9 cellular contexts compared by ENCODE assay signal in genomic region chr5:177537389-177538361, GRCh38. TPM values are rescaled to one million over a fixed set of nuclear protein-coding genes. Genes with fewer than 3 reads are reported as not detected.
A peak's percentile ranks its signal among the peaks of the same experiment; 100 is the strongest.
DNase-seq lines count a peak whose midpoint lies in the region; ATAC-seq and TF ChIP-seq lines count a peak whose summit lies in the region.
"Had no signal": no experiment of that assay in that cellular context is flagged by ENCODE, and none has a peak within 500 bp of the region (broad histone marks: within the 10 kb centered on the region; RNA-seq: fewer than 3 reads in every experiment).

No MANE protein-coding gene starts in this region.

- peaks cover 21% of the 10 kb centered on the region for H3K36me3 Mint-ChIP-seq in central memory CD8-positive, alpha-beta T cell (ENCODE audit: insufficient read depth)
- H3K36me3 Mint-ChIP-seq in CD8-positive, alpha-beta T cell = peaks cover 68% of the 10 kb centered on the region

- H3K4me3 Mint-ChIP-seq in central memory CD8-positive, alpha-beta T cell = no peak overlapping the region
- H3K4me3 Mint-ChIP-seq in CD8-positive, alpha-beta T cell = no peak overlapping the region

- H3K27ac ChIP-seq in layer of hippocampus (ENCODE audit: low read depth, low read length) (peak overlapping the region; percentile 63), tibial nerve (peak overlapping the region in 3 of 4 donors; percentile 52 to 71 (median 71))
- H3K27ac ChIP-seq in CD8-positive, alpha-beta T cell (ENCODE audit: low read depth, low read length) = no peak overlapping the region
- H3K27ac ChIP-seq: KMS-11 had no signal

- POLR2A ChIA-PET in CD8-positive, alpha-beta T cell (lab: Charles Lee) = interaction anchor here (1.0 kb wide), 1 partner anchor 11 kb away, joined by 3 read pairs; no protein-coding TSS in a partner anchor

- peaks cover 10% of the 10 kb centered on the region for H3K4me1 Mint-ChIP-seq in central memory CD8-positive, alpha-beta T cell
- H3K4me1 Mint-ChIP-seq in CD8-positive, alpha-beta T cell (ENCODE audit: low read depth) = peaks cover 4% of the 10 kb centered on the region

- DNase-seq in HT1080 (ENCODE audit: low read depth) = peak; percentile 33
- no peak for DNase-seq in central memory CD8-positive, alpha-beta T cell (ENCODE audit: low spot score in 2 of 2)
- no peak for DNase-seq in tibial nerve (ENCODE audit: low spot score in 2 of 2)
- DNase-seq in CD8-positive, alpha-beta T cell = no peak
- no peak for DNase-seq in NCI-H2171 treated with DMSO at 0.1 percent for 48 hours (lab: John Stamatoyannopoulos, UW)

- CTCF ChIA-PET in CD8-positive, alpha-beta T cell (lab: Charles Lee) = no interaction called here

- no peak for TF ChIP-seq EP300 in tibial nerve (IDR thresholded peaks at IDR 0.05)

- H3K27ac Mint-ChIP-seq in central memory CD8-positive, alpha-beta T cell (ENCODE audit: low read depth) = peak overlapping the region; percentile 91
- no peak overlapping the region for H3K27ac Mint-ChIP-seq in CD8-positive, alpha-beta T cell

- TF ChIP-seq POLR2A in tibial nerve (IDR thresholded peaks at IDR 0.05) = no peak

- H3K9me3 ChIP-seq in tibial nerve = no peaks in the 10 kb centered on the region
- no peaks in the 10 kb centered on the region for H3K9me3 ChIP-seq in CD8-positive, alpha-beta T cell (ENCODE audit: low read length)

- no peaks in the 10 kb centered on the region for H3K9me3 Mint-ChIP-seq in central memory CD8-positive, alpha-beta T cell
- no peaks in the 10 kb centered on the region for H3K9me3 Mint-ChIP-seq in CD8-positive, alpha-beta T cell

- H3K36me3 ChIP-seq in tibial nerve = peaks cover 0 to 48% (median 16%) of the 10 kb centered on the region in 3 donors
- peaks cover 23% of the 10 kb centered on the region for H3K36me3 ChIP-seq in CD8-positive, alpha-beta T cell (ENCODE audit: insufficient read depth, low read length)

- H3K4me1 ChIP-seq in tibial nerve = peaks cover 0 to 46% (median 22%) of the 10 kb centered on the region in 4 donors
- no peaks in the 10 kb centered on the region for H3K4me1 ChIP-seq in CD8-positive, alpha-beta T cell (ENCODE audit: insufficient read depth, low read length)

- no peak overlapping the region for H3K4me3 ChIP-seq in tibial nerve
- H3K4me3 ChIP-seq in CD8-positive, alpha-beta T cell (ENCODE audit: low read depth, low read length) = no peak overlapping the region

- no peak for TF ChIP-seq CTCF in tibial nerve (IDR thresholded peaks at IDR 0.05)
- no peak for TF ChIP-seq CTCF in CD8-positive, alpha-beta T cell (IDR thresholded peaks at IDR 0.05)

- WGBS in tibial nerve, 2 donors = 30 to 36% methylated on average over 15 of the region's 15 CpGs

- H3K27me3 ChIP-seq in layer of hippocampus (ENCODE audit: control insufficient read depth, insufficient read depth, low read length) (no peaks in the 10 kb centered on the region), tibial nerve (no peaks in the 10 kb centered on the region)
- H3K27me3 ChIP-seq in CD8-positive, alpha-beta T cell (ENCODE audit: insufficient read depth, low read length) = no peaks in the 10 kb centered on the region

- no peaks in the 10 kb centered on the region for H3K27me3 Mint-ChIP-seq in central memory CD8-positive, alpha-beta T cell
- no peaks in the 10 kb centered on the region for H3K27me3 Mint-ChIP-seq in CD8-positive, alpha-beta T cell (ENCODE audit: low read depth)

- no peak for ATAC-seq in central memory CD8-positive, alpha-beta T cell (replicated peaks; ENCODE audit: extremely low read depth, poor library complexity, severe bottlenecking)
- ATAC-seq in HG03175 (IDR thresholded peaks at IDR 0.05; ENCODE audit: unreplicated experiment) (no peak), HG02588 (IDR thresholded peaks at IDR 0.05; ENCODE audit: unreplicated experiment) (no peak)
- no peak for ATAC-seq in CD8-positive, alpha-beta T cell

- intact Hi-C loops in CD8-positive, alpha-beta T cell (cut with DNase I, micrococcal nuclease) = no loop called here

RNA-seq across cellular contexts. Expression of gene FAM193B, which starts 16.7 kb away (rescaled TPM):
- total RNA-seq in HT1080 (2014; rRNA removed; shearing (Covaris generic)) = 17.4 and 23.1 TPM in 2 replicates
- 9.8 and 12.8 TPM in 2 replicates for polyA plus RNA-seq in HT1080 (2015; cell fraction: cytosol; rRNA removed)
- polyA plus RNA-seq in HT1080 (2015; cell fraction: nucleus; rRNA removed) = 160 and 197 TPM in 2 replicates
- 100 to 1,000 TPM in 3 of 4 donors, 10 to 100 TPM in 1; 82.4 to 152 (median 115) TPM for total RNA-seq in tibial nerve
- 100 to 1,000 TPM; 136 to 141 TPM for total RNA-seq in CD8-positive, alpha-beta T cell

RNA-seq across cellular contexts. Expression of gene DDX41, which starts 20.9 kb away (rescaled TPM):
- total RNA-seq in HT1080 (2014; rRNA removed; shearing (Covaris generic)) = 131 and 135 TPM in 2 replicates
- 81.3 and 83.7 TPM in 2 replicates for polyA plus RNA-seq in HT1080 (2015; cell fraction: cytosol; rRNA removed)
- polyA plus RNA-seq in HT1080 (2015; cell fraction: nucleus; rRNA removed) = 126 and 133 TPM in 2 replicates
- 100 to 1,000 TPM in 2 of 4 donors, 10 to 100 TPM in 2; 85.3 to 139 (median 105) TPM for total RNA-seq in tibial nerve
- total RNA-seq in CD8-positive, alpha-beta T cell = 10 to 100 TPM; 66.8 to 71.0 TPM

RNA-seq across cellular contexts. Expression of gene DOK3, which starts 28.0 kb away (rescaled TPM):
- 2.3 and 4.4 TPM in 2 replicates for total RNA-seq in HT1080 (2014; rRNA removed; shearing (Covaris generic))
- polyA plus RNA-seq in HT1080 (2015; cell fraction: cytosol; rRNA removed) = 0.53 and 0.71 TPM in 2 replicates
- polyA plus RNA-seq in HT1080 (2015; cell fraction: nucleus; rRNA removed) = 3.1 and 4.9 TPM in 2 replicates
- 10 to 100 TPM in 3 of 4 donors, 1 to 10 TPM in 1; 7.8 to 20.1 (median 11.5) TPM for total RNA-seq in tibial nerve
- 1 to 10 TPM; 1.1 to 1.2 TPM for total RNA-seq in CD8-positive, alpha-beta T cell

RNA-seq across cellular contexts. Expression of gene PDLIM7, which starts 40.3 kb away (rescaled TPM):
- 262 and 269 TPM in 2 replicates for total RNA-seq in HT1080 (2014; rRNA removed; shearing (Covaris generic))
- polyA plus RNA-seq in HT1080 (2015; cell fraction: cytosol; rRNA removed) = 222 and 301 TPM in 2 replicates
- polyA plus RNA-seq in HT1080 (2015; cell fraction: nucleus; rRNA removed) = 396 and 418 TPM in 2 replicates
- total RNA-seq in tibial nerve = 100 to 1,000 TPM in 1 of 4 donors, 10 to 100 TPM in 3; 78.0 to 138 (median 89.9) TPM
- 1 to 10 TPM; 6.6 to 7.1 TPM for total RNA-seq in CD8-positive, alpha-beta T cell

RNA-seq across cellular contexts. Expression of gene TMED9, which starts 54.3 kb away (rescaled TPM):
- 84.7 and 164 TPM in 2 replicates for total RNA-seq in HT1080 (2014; rRNA removed; shearing (Covaris generic))
- polyA plus RNA-seq in HT1080 (2015; cell fraction: cytosol; rRNA removed) = 235 and 271 TPM in 2 replicates
- 189 and 195 TPM in 2 replicates for polyA plus RNA-seq in HT1080 (2015; cell fraction: nucleus; rRNA removed)
- 10 to 100 TPM; 83.3 to 97.1 (median 95.8) TPM for total RNA-seq in tibial nerve
- 10 to 100 TPM; 42.4 to 52.2 TPM for total RNA-seq in CD8-positive, alpha-beta T cell
